In the genomic region with DNA sequence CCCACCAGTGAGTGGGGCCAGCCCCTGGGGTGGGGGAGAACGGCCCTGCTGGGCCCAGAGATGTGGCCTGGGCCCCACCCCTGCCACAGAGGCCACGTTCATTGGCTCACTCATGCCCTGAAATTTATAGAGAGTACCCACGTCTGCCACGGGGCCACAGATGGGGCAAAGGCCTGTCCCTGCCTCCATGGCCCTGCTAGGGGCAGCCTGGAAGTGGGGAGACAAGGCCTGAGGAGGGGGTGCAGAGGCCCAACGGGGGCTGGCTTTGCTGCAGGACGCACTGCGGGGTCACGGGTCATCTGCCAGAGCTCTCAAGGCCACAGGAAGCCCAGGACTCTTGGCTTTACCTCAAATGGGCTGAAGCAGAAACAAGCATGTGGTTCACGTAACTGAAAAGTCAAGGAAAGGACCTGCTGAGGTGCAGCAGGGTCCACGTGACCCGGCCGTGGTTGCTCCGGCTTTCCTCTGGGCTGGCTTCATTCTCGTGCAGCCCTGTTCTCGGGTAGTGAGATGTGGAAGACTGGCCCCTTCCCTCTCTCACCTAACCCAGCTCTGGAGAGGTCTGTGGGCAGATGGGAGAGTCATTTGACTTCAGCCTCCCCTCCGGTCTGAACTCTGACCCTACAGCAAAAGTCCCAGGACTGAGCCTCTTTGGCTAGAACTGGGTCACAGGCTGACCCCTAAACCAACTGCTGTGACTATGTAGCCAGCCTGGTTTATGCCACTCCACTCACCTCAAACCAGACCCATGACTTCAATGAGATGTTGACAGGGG, we compare ENCODE assay signal across 1 cellular context.
TF ChIP-seq lines count a peak whose summit lies in the region.

No MANE protein-coding gene starts in this region.

TF ChIP-seq in HepG2, 621 proteins besides CTCF, POLR2A, EP300 and RAD21 (continues in another document):
- TF ChIP-seq, protein P1, sequence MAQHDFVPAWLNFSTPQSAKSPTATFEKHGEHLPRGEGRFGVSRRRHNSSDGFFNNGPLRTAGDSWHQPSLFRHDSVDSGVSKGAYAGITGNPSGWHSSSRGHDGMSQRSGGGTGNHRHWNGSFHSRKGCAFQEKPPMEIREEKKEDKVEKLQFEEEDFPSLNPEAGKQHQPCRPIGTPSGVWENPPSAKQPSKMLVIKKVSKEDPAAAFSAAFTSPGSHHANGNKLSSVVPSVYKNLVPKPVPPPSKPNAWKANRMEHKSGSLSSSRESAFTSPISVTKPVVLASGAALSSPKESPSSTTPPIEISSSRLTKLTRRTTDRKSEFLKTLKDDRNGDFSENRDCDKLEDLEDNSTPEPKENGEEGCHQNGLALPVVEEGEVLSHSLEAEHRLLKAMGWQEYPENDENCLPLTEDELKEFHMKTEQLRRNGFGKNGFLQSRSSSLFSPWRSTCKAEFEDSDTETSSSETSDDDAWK (CRISPR knock-in tag; IDR thresholded peaks at IDR 0.05), result no peak
- TF ChIP-seq ZEB1 (IDR thresholded peaks at IDR 0.05; ENCODE audit: insufficient replicate concordance, low read depth) (no peak), ZNF317 (CRISPR knock-in tag; IDR thresholded peaks at IDR 0.05) (peak; percentile 62; the same call in 1 of the 2 replicates), SIX1 (CRISPR knock-in tag; IDR thresholded peaks at IDR 0.05; ENCODE audit: borderline replicate concordance) (no peak), ERF (CRISPR knock-in tag; IDR thresholded peaks at IDR 0.05) (no peak; the same call in 1 of the 2 replicates), HNRNPUL1 (IDR thresholded peaks at IDR 0.05; ENCODE audit: low read depth, low read length) (no peak), CBX2 (IDR thresholded peaks at IDR 0.05; ENCODE audit: low read depth, low read length) (no peak), CBX2 (CRISPR knock-in tag; IDR thresholded peaks at IDR 0.05; ENCODE audit: low read depth) (no peak), ZNF619 (CRISPR knock-in tag; IDR thresholded peaks at IDR 0.05) (0 out of 2 replicates have a peak, but pooled peaks have one; percentile 8), CCAR2 (optimal IDR thresholded peaks at IDR 0.05; ENCODE audit: low read depth, low read length) (no peak), SATB2 (CRISPR knock-in tag; IDR thresholded peaks at IDR 0.05) (no peak), ZNF329 (CRISPR knock-in tag; IDR thresholded peaks at IDR 0.05; ENCODE audit: low read depth) (no peak), PITX1 (CRISPR knock-in tag; IDR thresholded peaks at IDR 0.05) (peak; percentile 77; the same call in 1 of the 2 replicates), PHF5A (CRISPR knock-in tag; IDR thresholded peaks at IDR 0.05; ENCODE audit: low read depth, unreplicated experiment) (no peak), MAZ (IDR thresholded peaks at IDR 0.05; ENCODE audit: borderline replicate concordance, low read depth, low read length) (0 out of 2 replicates have a peak, but pooled peaks have one; percentile 2), MAZ (CRISPR knock-in tag; IDR thresholded peaks at IDR 0.05; ENCODE audit: low read depth) (no peak), RNF2 (conservative IDR thresholded peaks at IDR 0.05; ENCODE audit: low read depth) (0 out of 2 replicates have a peak, but pooled peaks have one; percentile 51), ZNF839 (CRISPR knock-in tag; IDR thresholded peaks at IDR 0.05; ENCODE audit: borderline replicate concordance) (no peak), REXO4 (CRISPR knock-in tag; IDR thresholded peaks at IDR 0.05; ENCODE audit: borderline replicate concordance) (no peak), ZNF350 (CRISPR knock-in tag; IDR thresholded peaks at IDR 0.05; ENCODE audit: borderline replicate concordance, low read depth) (peak; percentile 70), SIN3B (IDR thresholded peaks at IDR 0.05; ENCODE audit: low read length) (no peak), PRMT3 (CRISPR knock-in tag; IDR thresholded peaks at IDR 0.05; ENCODE audit: borderline replicate concordance, low read depth) (no peak), GATAD1 (CRISPR knock-in tag; IDR thresholded peaks at IDR 0.05) (peak; percentile 30; the same call in 1 of the 2 replicates), ZNF333 (CRISPR knock-in tag; IDR thresholded peaks at IDR 0.05; ENCODE audit: borderline replicate concordance) (peak; percentile 75; the same call in 1 of the 2 replicates), KMT2A (CRISPR knock-in tag; IDR thresholded peaks at IDR 0.05) (no peak), ZNF367 (CRISPR knock-in tag; IDR thresholded peaks at IDR 0.05; ENCODE audit: borderline replicate concordance) (no peak), MLLT10 (CRISPR knock-in tag; IDR thresholded peaks at IDR 0.05) (no peak), KDM2A (CRISPR knock-in tag; IDR thresholded peaks at IDR 0.05; ENCODE audit: borderline replicate concordance, low read depth) (peak; percentile 26), ZNF205 (CRISPR knock-in tag; IDR thresholded peaks at IDR 0.05) (no peak), SMARCE1 (IDR thresholded peaks at IDR 0.05; ENCODE audit: borderline replicate concordance) (peak; percentile 2; the same call in 1 of the 2 replicates), ZNF781 (CRISPR knock-in tag; IDR thresholded peaks at IDR 0.05; ENCODE audit: borderline replicate concordance, not compliant biosample characterization) (no peak), ZFX (CRISPR knock-in tag; IDR thresholded peaks at IDR 0.05; ENCODE audit: low read depth) (peak; percentile 60), MTA3 (CRISPR knock-in tag; IDR thresholded peaks at IDR 0.05) (no peak), KDM5A (IDR thresholded peaks at IDR 0.05; ENCODE audit: borderline replicate concordance, low read length) (no peak; the same call in 1 of the 2 replicates), ZBTB20 (CRISPR knock-in tag; IDR thresholded peaks at IDR 0.05; ENCODE audit: borderline replicate concordance, low read depth) (no peak; the same call in 1 of the 2 replicates), ZNF572 (CRISPR knock-in tag; IDR thresholded peaks at IDR 0.05) (no peak), THYN1 (CRISPR knock-in tag; IDR thresholded peaks at IDR 0.05; ENCODE audit: borderline replicate concordance, low read depth) (no peak), RFX3 (CRISPR knock-in tag; IDR thresholded peaks at IDR 0.05) (no peak), HES4 (CRISPR knock-in tag; IDR thresholded peaks at IDR 0.05; ENCODE audit: borderline replicate concordance) (no peak)
- TF ChIP-seq, protein P2, sequence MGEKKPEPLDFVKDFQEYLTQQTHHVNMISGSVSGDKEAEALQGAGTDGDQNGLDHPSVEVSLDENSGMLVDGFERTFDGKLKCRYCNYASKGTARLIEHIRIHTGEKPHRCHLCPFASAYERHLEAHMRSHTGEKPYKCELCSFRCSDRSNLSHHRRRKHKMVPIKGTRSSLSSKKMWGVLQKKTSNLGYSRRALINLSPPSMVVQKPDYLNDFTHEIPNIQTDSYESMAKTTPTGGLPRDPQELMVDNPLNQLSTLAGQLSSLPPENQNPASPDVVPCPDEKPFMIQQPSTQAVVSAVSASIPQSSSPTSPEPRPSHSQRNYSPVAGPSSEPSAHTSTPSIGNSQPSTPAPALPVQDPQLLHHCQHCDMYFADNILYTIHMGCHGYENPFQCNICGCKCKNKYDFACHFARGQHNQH (CRISPR knock-in tag; IDR thresholded peaks at IDR 0.05), result no peak
- TF ChIP-seq, protein P3, sequence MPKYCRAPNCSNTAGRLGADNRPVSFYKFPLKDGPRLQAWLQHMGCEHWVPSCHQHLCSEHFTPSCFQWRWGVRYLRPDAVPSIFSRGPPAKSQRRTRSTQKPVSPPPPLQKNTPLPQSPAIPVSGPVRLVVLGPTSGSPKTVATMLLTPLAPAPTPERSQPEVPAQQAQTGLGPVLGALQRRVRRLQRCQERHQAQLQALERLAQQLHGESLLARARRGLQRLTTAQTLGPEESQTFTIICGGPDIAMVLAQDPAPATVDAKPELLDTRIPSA (CRISPR knock-in tag; IDR thresholded peaks at IDR 0.05; ENCODE audit: borderline replicate concordance), result no peak
- TF ChIP-seq, protein P4, sequence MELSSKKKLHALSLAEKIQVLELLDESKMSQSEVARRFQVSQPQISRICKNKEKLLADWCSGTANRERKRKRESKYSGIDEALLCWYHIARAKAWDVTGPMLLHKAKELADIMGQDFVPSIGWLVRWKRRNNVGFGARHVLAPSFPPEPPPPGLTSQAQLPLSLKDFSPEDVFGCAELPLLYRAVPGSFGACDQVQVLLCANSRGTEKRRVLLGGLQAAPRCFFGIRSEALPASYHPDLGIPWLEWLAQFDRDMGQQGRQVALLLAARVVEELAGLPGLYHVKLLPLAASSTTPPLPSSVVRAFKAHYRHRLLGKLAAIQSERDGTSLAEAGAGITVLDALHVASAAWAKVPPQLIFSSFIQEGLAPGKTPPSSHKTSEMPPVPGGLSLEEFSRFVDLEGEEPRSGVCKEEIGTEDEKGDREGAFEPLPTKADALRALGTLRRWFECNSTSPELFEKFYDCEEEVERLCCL (CRISPR knock-in tag; IDR thresholded peaks at IDR 0.05; ENCODE audit: borderline replicate concordance), result peak; percentile 76; the same call in 1 of the 2 replicates
- TF ChIP-seq, protein P5, sequence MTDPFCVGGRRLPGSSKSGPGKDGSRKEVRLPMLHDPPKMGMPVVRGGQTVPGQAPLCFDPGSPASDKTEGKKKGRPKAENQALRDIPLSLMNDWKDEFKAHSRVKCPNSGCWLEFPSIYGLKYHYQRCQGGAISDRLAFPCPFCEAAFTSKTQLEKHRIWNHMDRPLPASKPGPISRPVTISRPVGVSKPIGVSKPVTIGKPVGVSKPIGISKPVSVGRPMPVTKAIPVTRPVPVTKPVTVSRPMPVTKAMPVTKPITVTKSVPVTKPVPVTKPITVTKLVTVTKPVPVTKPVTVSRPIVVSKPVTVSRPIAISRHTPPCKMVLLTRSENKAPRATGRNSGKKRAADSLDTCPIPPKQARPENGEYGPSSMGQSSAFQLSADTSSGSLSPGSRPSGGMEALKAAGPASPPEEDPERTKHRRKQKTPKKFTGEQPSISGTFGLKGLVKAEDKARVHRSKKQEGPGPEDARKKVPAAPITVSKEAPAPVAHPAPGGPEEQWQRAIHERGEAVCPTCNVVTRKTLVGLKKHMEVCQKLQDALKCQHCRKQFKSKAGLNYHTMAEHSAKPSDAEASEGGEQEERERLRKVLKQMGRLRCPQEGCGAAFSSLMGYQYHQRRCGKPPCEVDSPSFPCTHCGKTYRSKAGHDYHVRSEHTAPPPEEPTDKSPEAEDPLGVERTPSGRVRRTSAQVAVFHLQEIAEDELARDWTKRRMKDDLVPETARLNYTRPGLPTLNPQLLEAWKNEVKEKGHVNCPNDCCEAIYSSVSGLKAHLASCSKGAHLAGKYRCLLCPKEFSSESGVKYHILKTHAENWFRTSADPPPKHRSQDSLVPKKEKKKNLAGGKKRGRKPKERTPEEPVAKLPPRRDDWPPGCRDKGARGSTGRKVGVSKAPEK (CRISPR knock-in tag; IDR thresholded peaks at IDR 0.05; ENCODE audit: borderline replicate concordance), result no peak; the same call in 1 of the 2 replicates
- TF ChIP-seq, protein P6, sequence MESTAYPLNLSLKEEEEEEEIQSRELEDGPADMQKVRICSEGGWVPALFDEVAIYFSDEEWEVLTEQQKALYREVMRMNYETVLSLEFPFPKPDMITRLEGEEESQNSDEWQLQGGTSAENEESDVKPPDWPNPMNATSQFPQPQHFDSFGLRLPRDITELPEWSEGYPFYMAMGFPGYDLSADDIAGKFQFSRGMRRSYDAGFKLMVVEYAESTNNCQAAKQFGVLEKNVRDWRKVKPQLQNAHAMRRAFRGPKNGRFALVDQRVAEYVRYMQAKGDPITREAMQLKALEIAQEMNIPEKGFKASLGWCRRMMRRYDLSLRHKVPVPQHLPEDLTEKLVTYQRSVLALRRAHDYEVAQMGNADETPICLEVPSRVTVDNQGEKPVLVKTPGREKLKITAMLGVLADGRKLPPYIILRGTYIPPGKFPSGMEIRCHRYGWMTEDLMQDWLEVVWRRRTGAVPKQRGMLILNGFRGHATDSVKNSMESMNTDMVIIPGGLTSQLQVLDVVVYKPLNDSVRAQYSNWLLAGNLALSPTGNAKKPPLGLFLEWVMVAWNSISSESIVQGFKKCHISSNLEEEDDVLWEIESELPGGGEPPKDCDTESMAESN (CRISPR knock-in tag; conservative IDR thresholded peaks at IDR 0.05), result no peak
- TF ChIP-seq, protein P7, sequence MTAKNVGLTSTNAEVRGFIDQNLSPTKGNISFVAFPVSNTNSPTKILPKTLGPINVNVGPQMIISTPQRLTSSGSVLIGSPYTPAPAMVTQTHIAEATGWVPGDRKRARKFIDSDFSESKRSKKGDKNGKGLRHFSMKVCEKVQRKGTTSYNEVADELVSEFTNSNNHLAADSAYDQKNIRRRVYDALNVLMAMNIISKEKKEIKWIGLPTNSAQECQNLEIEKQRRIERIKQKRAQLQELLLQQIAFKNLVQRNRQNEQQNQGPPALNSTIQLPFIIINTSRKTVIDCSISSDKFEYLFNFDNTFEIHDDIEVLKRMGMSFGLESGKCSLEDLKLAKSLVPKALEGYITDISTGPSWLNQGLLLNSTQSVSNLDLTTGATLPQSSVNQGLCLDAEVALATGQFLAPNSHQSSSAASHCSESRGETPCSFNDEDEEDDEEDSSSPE (CRISPR knock-in tag; IDR thresholded peaks at IDR 0.05), result peak; percentile 32; the same call in 1 of the 2 replicates
- TF ChIP-seq, protein P8, sequence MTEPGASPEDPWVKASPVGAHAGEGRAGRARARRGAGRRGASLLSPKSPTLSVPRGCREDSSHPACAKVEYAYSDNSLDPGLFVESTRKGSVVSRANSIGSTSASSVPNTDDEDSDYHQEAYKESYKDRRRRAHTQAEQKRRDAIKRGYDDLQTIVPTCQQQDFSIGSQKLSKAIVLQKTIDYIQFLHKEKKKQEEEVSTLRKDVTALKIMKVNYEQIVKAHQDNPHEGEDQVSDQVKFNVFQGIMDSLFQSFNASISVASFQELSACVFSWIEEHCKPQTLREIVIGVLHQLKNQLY (CRISPR knock-in tag; IDR thresholded peaks at IDR 0.05), result peak; percentile 60; the same call in 1 of the 2 replicates
- TF ChIP-seq, protein P9, sequence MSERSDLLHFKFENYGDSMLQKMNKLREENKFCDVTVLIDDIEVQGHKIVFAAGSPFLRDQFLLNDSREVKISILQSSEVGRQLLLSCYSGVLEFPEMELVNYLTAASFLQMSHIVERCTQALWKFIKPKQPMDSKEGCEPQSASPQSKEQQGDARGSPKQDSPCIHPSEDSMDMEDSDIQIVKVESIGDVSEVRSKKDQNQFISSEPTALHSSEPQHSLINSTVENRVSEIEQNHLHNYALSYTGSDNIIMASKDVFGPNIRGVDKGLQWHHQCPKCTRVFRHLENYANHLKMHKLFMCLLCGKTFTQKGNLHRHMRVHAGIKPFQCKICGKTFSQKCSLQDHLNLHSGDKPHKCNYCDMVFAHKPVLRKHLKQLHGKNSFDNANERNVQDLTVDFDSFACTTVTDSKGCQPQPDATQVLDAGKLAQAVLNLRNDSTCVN (CRISPR knock-in tag; IDR thresholded peaks at IDR 0.05; ENCODE audit: borderline replicate concordance), result no peak
- TF ChIP-seq, protein P10, sequence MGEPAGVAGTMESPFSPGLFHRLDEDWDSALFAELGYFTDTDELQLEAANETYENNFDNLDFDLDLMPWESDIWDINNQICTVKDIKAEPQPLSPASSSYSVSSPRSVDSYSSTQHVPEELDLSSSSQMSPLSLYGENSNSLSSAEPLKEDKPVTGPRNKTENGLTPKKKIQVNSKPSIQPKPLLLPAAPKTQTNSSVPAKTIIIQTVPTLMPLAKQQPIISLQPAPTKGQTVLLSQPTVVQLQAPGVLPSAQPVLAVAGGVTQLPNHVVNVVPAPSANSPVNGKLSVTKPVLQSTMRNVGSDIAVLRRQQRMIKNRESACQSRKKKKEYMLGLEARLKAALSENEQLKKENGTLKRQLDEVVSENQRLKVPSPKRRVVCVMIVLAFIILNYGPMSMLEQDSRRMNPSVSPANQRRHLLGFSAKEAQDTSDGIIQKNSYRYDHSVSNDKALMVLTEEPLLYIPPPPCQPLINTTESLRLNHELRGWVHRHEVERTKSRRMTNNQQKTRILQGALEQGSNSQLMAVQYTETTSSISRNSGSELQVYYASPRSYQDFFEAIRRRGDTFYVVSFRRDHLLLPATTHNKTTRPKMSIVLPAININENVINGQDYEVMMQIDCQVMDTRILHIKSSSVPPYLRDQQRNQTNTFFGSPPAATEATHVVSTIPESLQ (CRISPR knock-in tag; conservative IDR thresholded peaks at IDR 0.05), result no peak
